ENCODE assay signal across 1 cellular context in genomic region chr19:51272183-51272817, GRCh38.
TF ChIP-seq lines count a peak whose summit lies in the region.

No MANE protein-coding gene starts in this region.

TF ChIP-seq in GM12878, 131 proteins besides CTCF, POLR2A, EP300 and RAD21:
- no peak for TF ChIP-seq NRF1 (conservative IDR thresholded peaks at IDR 0.05; ENCODE audit: low read depth, low read length)
- no peak for TF ChIP-seq KLF5 (IDR thresholded peaks at IDR 0.05; ENCODE audit: partially characterized antibody)
- TF ChIP-seq GABPA (IDR thresholded peaks at IDR 0.05; ENCODE audit: low read depth), result no peak
- peak; percentile 62; the same call in 1 of the 2 replicates for TF ChIP-seq YY1 (IDR thresholded peaks at IDR 0.05; ENCODE audit: low read depth, low read length)
- no peak for TF ChIP-seq SMAD5 (IDR thresholded peaks at IDR 0.05; ENCODE audit: low read depth)
- TF ChIP-seq NR2F1 (conservative IDR thresholded peaks at IDR 0.05), result no peak
- TF ChIP-seq SP1 (IDR thresholded peaks at IDR 0.05; ENCODE audit: low read depth, low read length), result no peak
